Comparison of ENCODE assay signal across 5 cellular contexts in genomic region chr1:205642679-205643307, GRCh38.
"Had no signal": no experiment of that assay in that cellular context is flagged by ENCODE, and none has a peak within 500 bp of the region (broad histone marks: within the 10 kb centered on the region; RNA-seq: fewer than 3 reads in every experiment).

No MANE protein-coding gene starts in this region.

- H3K9me3 Mint-ChIP-seq: H9, IgD-negative memory B cell had no signal

- H3K27ac Mint-ChIP-seq: H9, IgD-negative memory B cell had no signal

- H3K27me3 Mint-ChIP-seq: IgD-negative memory B cell had no signal

- H3K9ac ChIP-seq: GM23248 had no signal

- H3K4me3 ChIP-seq: GM23248 had no signal

- H3K27ac ChIP-seq: GM23248 had no signal

- H3K4me3 Mint-ChIP-seq: H9, IgD-negative memory B cell had no signal

- H3K36me3 Mint-ChIP-seq: IgD-negative memory B cell had no signal

- DNase-seq: GM23248, GOT3, H9, HCEC 1CT had no signal
